Comparison of ENCODE assay signal across 13 cellular contexts in the genomic region with DNA sequence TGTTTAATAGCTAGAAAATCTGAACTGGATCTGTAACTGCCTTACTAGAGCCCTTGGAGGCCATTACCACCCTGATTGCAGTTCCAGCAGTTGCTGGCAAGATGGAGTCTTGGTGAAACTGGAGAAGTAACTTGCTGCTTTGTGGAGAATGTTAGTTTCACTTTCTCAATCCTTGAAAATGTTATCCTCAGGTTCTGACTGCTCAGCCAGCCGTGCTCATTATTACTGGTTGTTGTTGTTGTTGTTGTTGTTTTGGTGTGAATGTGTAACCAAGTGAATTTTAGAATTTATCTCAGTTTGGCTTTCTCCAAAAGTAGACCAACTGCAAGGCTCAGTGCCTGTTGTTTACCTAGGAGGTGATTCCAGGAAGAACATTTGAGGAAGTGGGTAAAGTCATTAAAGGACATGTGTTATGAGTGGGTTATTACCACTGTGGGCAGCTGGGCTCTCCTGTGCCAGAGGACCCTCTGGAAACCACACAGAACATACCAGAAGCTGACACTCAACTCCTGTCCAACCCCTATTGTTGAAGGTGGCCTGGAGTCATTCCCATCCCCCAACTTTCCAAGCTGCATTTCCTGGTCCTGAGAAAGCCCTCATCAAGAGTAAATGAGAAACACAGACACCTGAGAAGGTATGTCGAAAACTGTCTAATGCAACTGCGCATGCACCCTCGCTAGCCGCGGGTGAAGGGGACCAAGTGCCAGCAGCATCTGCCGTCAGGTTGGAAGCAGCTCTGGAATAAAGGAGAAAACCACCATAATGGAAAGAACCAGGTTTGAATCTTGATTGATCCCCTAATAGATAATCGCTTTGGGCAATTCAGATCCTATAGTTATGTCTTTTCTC.
DNase-seq lines count a peak whose midpoint lies in the region; ATAC-seq and TF ChIP-seq lines count a peak whose summit lies in the region.
"Had no signal": no experiment of that assay in that cellular context is flagged by ENCODE, and none has a peak within 500 bp of the region (broad histone marks: within the 10 kb centered on the region; RNA-seq: fewer than 3 reads in every experiment).

No MANE protein-coding gene starts in this region.

- H3K4me3 ChIP-seq in KMS-11 (IDR thresholded peaks at IDR 0.05; ENCODE audit: insufficient read depth, low read depth, low read length), result no peak overlapping the region
- H3K4me3 ChIP-seq: hepatocyte, thoracic aorta had no signal

- H4K20me1 ChIP-seq in KMS-11 (ENCODE audit: insufficient read depth), result no peaks in the 10 kb centered on the region

- no peaks in the 10 kb centered on the region for H3K27me3 ChIP-seq in KMS-11 (ENCODE audit: insufficient read depth, low read depth)
- H3K27me3 ChIP-seq: hepatocyte had no signal

- H3K4me3 Mint-ChIP-seq in activated CD8-positive, alpha-beta T cell treated with anti-CD3 and anti-CD28 coated beads for 36 hours, result no peak overlapping the region
- peak overlapping the region in 2 of 8 donors; percentile 18 to 61 for H3K4me3 Mint-ChIP-seq in naive B cell
- H3K4me3 Mint-ChIP-seq: natural killer cell treated with Interleukin-12 subunit alpha and Interleukin-12 subunit beta and Interleukin-15 and Interleukin-18, amount 100 ng/mL, for 72 hours had no signal

- no peak overlapping the region for H3K27ac Mint-ChIP-seq in activated CD8-positive, alpha-beta T cell treated with anti-CD3 and anti-CD28 coated beads for 36 hours
- H3K27ac Mint-ChIP-seq in naive B cell, result peak overlapping the region in 3 of 6 donors; percentile 24 to 35 (median 35)
- H3K27ac Mint-ChIP-seq: natural killer cell treated with Interleukin-12 subunit alpha and Interleukin-12 subunit beta and Interleukin-15 and Interleukin-18, amount 100 ng/mL, for 72 hours had no signal

- CTCF ChIA-PET in activated CD8-positive, alpha-beta T cell treated with anti-CD3 and anti-CD28 coated beads for 36 hours (lab: Charles Lee), result interaction anchor here (0.9 to 2.2 kb wide), 4 partner anchors 27 to 242 kb away, joined by 3 to 8 read pairs (median 3); no protein-coding TSS in a partner anchor

- POLR2A ChIA-PET in activated CD8-positive, alpha-beta T cell treated with anti-CD3 and anti-CD28 coated beads for 36 hours (lab: Charles Lee), result no interaction called here

- no peak overlapping the region for H3K9ac ChIP-seq in KMS-11

- H3K4me1 ChIP-seq in KMS-11 (ENCODE audit: low read depth, poor library complexity, severe bottlenecking), result no peaks in the 10 kb centered on the region

- DNase-seq in Daoy (ENCODE audit: low read depth) (peak; percentile 15), naive B cell (peak; percentile 2)
- no peak for DNase-seq in activated CD8-positive, alpha-beta T cell treated with anti-CD3 and anti-CD28 coated beads for 36 hours
- DNase-seq in stimulated activated CD4-positive, alpha-beta T cell treated with anti-CD3 and anti-CD28 coated beads, Interleukin-4, amount 100 ng/mL, for 1 hour, result no peak
- DNase-seq: activated CD8-positive, alpha-beta memory T cell treated with anti-CD3 and anti-CD28 coated beads, Interleukin-2, amount 50 U/mL, for 48 hours; NCI-H187; stimulated activated CD4-positive, alpha-beta T cell treated with anti-CD3 and anti-CD28 coated beads, Interleukin-1b, Interleukin-23, amount 100 ng/mL, for 48 hours had no signal

- H3K4me1 Mint-ChIP-seq in activated CD8-positive, alpha-beta T cell treated with anti-CD3 and anti-CD28 coated beads for 36 hours (ENCODE audit: low read depth), result peaks cover 16% of the 10 kb centered on the region
- H3K4me1 Mint-ChIP-seq in naive B cell, result peaks cover 7 to 20% (median 16%) of the 10 kb centered on the region in 3 donors

- no peak overlapping the region for H3K27ac ChIP-seq in KMS-11
- H3K27ac ChIP-seq: hepatocyte, thoracic aorta had no signal

- no peaks in the 10 kb centered on the region for H3K36me3 ChIP-seq in KMS-11 (ENCODE audit: insufficient read depth)
- H3K36me3 ChIP-seq: thoracic aorta had no signal

- H3K9me3 Mint-ChIP-seq in activated CD8-positive, alpha-beta T cell treated with anti-CD3 and anti-CD28 coated beads for 36 hours, result no peaks in the 10 kb centered on the region
- H3K9me3 Mint-ChIP-seq in naive B cell, result no peaks in the 10 kb centered on the region
- H3K9me3 Mint-ChIP-seq: natural killer cell treated with Interleukin-12 subunit alpha and Interleukin-12 subunit beta and Interleukin-15 and Interleukin-18, amount 100 ng/mL, for 72 hours had no signal

- H3K79me2 ChIP-seq in KMS-11 (ENCODE audit: insufficient read depth, low read depth), result no peaks in the 10 kb centered on the region
- H3K79me2 ChIP-seq: hepatocyte had no signal

- no peaks in the 10 kb centered on the region for H3K36me3 Mint-ChIP-seq in activated CD8-positive, alpha-beta T cell treated with anti-CD3 and anti-CD28 coated beads for 36 hours (ENCODE audit: low read depth)
- H3K36me3 Mint-ChIP-seq in naive B cell, result no peaks in the 10 kb centered on the region
- H3K36me3 Mint-ChIP-seq: natural killer cell treated with Interleukin-12 subunit alpha and Interleukin-12 subunit beta and Interleukin-15 and Interleukin-18, amount 100 ng/mL, for 72 hours had no signal

- ATAC-seq in activated CD8-positive, alpha-beta T cell treated with anti-CD3 and anti-CD28 coated beads for 36 hours, result peak; percentile 61
- ATAC-seq in naive B cell (ENCODE audit: low read depth in 2 of 2) (peak; percentile 27 to 35), GM18520 (IDR thresholded peaks at IDR 0.05; ENCODE audit: unreplicated experiment) (no peak), GM18867 (IDR thresholded peaks at IDR 0.05; ENCODE audit: unreplicated experiment) (no peak)

- H3K4me2 ChIP-seq in KMS-11, result no peak overlapping the region
- H3K4me2 ChIP-seq: hepatocyte had no signal

- TF ChIP-seq CTCF in KMS-11 (conservative IDR thresholded peaks at IDR 0.05; ENCODE audit: low read depth, low read length), result no peak
- no peak for TF ChIP-seq CTCF in activated CD8-positive, alpha-beta T cell treated with anti-CD3 and anti-CD28 coated beads for 36 hours (IDR thresholded peaks at IDR 0.05)

- no peaks in the 10 kb centered on the region for H3K27me3 Mint-ChIP-seq in activated CD8-positive, alpha-beta T cell treated with anti-CD3 and anti-CD28 coated beads for 36 hours
- no peaks in the 10 kb centered on the region for H3K27me3 Mint-ChIP-seq in naive B cell

- intact Hi-C loops in activated CD8-positive, alpha-beta T cell treated with anti-CD3 and anti-CD28 coated beads for 36 hours (cut with micrococcal nuclease), result no loop called here

- H2AFZ ChIP-seq in KMS-11 (ENCODE audit: low read depth), result peak overlapping the region; percentile 8
- H2AFZ ChIP-seq: hepatocyte had no signal

Comparison
In these comparisons a context has a peak if more than half of its experiments do, and no peak if none do; other contexts are left out.
1. DNase-seq: peak in Daoy (single experiment) and naive B cell (single experiment); none in activated CD8-positive, alpha-beta T cell treated with anti-CD3 and anti-CD28 coated beads for 36 hours (single experiment) and stimulated activated CD4-positive, alpha-beta T cell treated with anti-CD3 and anti-CD28 coated beads, Interleukin-4, amount 100 ng/mL, for 1 hour (single experiment).
2. ATAC-seq: peak in activated CD8-positive, alpha-beta T cell treated with anti-CD3 and anti-CD28 coated beads for 36 hours (single experiment) and naive B cell (2 of 2); none in GM18520 (single experiment) and GM18867 (single experiment).